1 cellular context compared by ENCODE assay signal in the genomic region with DNA sequence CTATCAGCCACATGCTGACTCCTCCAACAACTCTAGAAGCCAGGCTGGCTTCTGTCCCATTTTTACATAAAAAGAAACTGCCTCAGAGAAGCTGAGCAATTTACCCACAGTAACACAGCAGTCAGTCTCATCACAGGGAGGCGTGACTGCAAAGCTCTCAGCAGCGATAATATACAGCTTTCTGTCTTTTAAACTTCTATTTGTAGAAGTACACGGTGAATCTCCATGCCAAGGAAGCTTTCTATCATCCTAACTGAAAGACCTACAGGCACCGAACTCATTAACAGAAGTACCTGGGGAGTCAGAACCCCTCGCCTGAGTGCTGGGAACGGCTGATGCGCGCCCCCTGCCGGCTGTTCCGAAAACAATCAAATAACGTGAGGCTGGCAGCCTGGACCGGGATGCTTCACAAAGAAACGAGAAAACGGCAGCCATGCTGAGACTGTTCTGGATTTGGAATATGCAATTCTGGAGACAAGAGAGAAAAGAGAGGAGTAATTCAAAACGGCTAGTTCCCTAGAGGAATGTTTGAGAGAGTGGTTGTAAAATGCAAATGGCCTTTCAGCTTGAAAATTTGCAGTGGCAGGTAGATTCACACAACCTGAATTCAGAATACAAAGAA.
TF ChIP-seq lines count a peak whose summit lies in the region.

No MANE protein-coding gene starts in this region.

TF ChIP-seq in PFSK-1, 5 proteins besides CTCF, POLR2A, EP300 and RAD21:
- TF ChIP-seq, protein P1, sequence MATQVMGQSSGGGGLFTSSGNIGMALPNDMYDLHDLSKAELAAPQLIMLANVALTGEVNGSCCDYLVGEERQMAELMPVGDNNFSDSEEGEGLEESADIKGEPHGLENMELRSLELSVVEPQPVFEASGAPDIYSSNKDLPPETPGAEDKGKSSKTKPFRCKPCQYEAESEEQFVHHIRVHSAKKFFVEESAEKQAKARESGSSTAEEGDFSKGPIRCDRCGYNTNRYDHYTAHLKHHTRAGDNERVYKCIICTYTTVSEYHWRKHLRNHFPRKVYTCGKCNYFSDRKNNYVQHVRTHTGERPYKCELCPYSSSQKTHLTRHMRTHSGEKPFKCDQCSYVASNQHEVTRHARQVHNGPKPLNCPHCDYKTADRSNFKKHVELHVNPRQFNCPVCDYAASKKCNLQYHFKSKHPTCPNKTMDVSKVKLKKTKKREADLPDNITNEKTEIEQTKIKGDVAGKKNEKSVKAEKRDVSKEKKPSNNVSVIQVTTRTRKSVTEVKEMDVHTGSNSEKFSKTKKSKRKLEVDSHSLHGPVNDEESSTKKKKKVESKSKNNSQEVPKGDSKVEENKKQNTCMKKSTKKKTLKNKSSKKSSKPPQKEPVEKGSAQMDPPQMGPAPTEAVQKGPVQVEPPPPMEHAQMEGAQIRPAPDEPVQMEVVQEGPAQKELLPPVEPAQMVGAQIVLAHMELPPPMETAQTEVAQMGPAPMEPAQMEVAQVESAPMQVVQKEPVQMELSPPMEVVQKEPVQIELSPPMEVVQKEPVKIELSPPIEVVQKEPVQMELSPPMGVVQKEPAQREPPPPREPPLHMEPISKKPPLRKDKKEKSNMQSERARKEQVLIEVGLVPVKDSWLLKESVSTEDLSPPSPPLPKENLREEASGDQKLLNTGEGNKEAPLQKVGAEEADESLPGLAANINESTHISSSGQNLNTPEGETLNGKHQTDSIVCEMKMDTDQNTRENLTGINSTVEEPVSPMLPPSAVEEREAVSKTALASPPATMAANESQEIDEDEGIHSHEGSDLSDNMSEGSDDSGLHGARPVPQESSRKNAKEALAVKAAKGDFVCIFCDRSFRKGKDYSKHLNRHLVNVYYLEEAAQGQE (IDR thresholded peaks at IDR 0.05; ENCODE audit: insufficient read depth in 1 of 2, low read depth in 2 of 2, low read length in 2 of 2): no peak
- no peak for TF ChIP-seq POLR2AphosphoS5 (IDR thresholded peaks at IDR 0.05; ENCODE audit: low read depth, low read length)
- TF ChIP-seq SIN3A (IDR thresholded peaks at IDR 0.05; ENCODE audit: borderline replicate concordance, insufficient read depth, low read length): 0 out of 2 replicates have a peak, but pooled peaks have one; percentile 26
- no peak for TF ChIP-seq TAF1 (IDR thresholded peaks at IDR 0.05; ENCODE audit: borderline replicate concordance, insufficient read depth, low read length)
- TF ChIP-seq FOXP2 (optimal IDR thresholded peaks at IDR 0.05; ENCODE audit: borderline replicate concordance, extremely low read depth, extremely low read length, insufficient read depth): no peak
